Comparison of ENCODE assay signal across 14 cellular contexts in the genomic region with DNA sequence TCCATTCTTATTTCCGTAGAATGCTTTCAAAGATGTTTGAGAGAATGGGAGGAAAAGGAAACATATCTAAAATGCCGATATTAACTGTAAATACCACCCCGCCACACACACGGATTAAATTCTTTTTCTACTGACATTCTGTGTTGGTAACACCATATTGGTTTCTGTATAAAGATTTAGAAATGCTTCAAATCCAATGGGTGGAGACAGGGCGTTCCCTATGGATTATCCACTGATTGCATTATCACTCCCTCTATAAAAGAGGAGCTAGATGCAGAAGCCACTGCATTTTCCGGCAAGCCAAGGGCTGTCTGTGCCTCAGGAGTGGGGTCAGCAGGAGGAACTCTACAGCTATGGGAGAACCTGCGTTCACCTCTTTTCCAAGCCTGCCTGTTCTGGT. TPM values are rescaled to one million over a fixed set of nuclear protein-coding genes. Genes with fewer than 3 reads are reported as not detected.
"Had no signal": no experiment of that assay in that cellular context is flagged by ENCODE, and none has a peak within 500 bp of the region (broad histone marks: within the 10 kb centered on the region; RNA-seq: fewer than 3 reads in every experiment).

TSS of gene MBD3L2 (plus strand) at position 301 of the 400 bp plus-strand sequence. CDS start at position 354, 53 bp downstream.

RNA-seq across cellular contexts. Expression of gene MBD3L2, which starts in this region (rescaled TPM):
- total RNA-seq: activated B cell treated with CpG ODN at 0.5 μM for 24 hours; activated CD4-positive, alpha-beta memory T cell treated with anti-CD3 and anti-CD28 coated beads for 36 hours; activated CD4-positive, alpha-beta memory T cell treated with anti-CD3 and anti-CD28 coated beads, Interleukin-2, amount 10 ng/mL, durations not matched to agents 7 days and 5 days; activated CD4-positive, alpha-beta T cell treated with anti-CD3 and anti-CD28 coated beads for 36 hours; activated CD4-positive, alpha-beta T cell treated with anti-CD3 and anti-CD28 coated beads, Interleukin-2, amount 10 ng/mL, durations not matched to agents 24 days and 14 days; activated CD4-positive, alpha-beta T cell treated with anti-CD3 and anti-CD28 coated beads, Interleukin-2, amount 10 ng/mL, durations not matched to agents 7 days and 5 days; activated CD8-positive, alpha-beta memory T cell treated with anti-CD3 and anti-CD28 coated beads for 36 hours; activated CD8-positive, alpha-beta memory T cell treated with anti-CD3 and anti-CD28 coated beads, Interleukin-2, amount 10 ng/mL, durations not matched to agents 7 days and 5 days; activated CD8-positive, alpha-beta T cell treated with anti-CD3 and anti-CD28 coated beads for 36 hours; activated CD8-positive, alpha-beta T cell treated with anti-CD3 and anti-CD28 coated beads, Interleukin-2, amount 10 ng/mL, durations not matched to agents 7 days and 5 days; T-helper 1 cell treated with Interleukin-12 subunit alpha and Interleukin-12 subunit beta and Interleukin-4 antibody, amounts not matched to agents 30 ng/mL and 1 ng/mL, for 36 hours; T-helper 17 cell; T-helper 2 cell treated with Interferon-gamma antibody and Interleukin-4, amounts not matched to agents 100 ng/mL and 5 ng/mL, for 36 hours; WTC11 had no signal
